14 cellular contexts compared by ENCODE assay signal in genomic region chr10:85926986-85927385, GRCh38.
DNase-seq lines count a peak whose midpoint lies in the region; ATAC-seq and TF ChIP-seq lines count a peak whose summit lies in the region.
"Had no signal": no experiment of that assay in that cellular context is flagged by ENCODE, and none has a peak within 500 bp of the region (broad histone marks: within the 10 kb centered on the region; RNA-seq: fewer than 3 reads in every experiment).

No MANE protein-coding gene starts in this region.

- H3K9ac ChIP-seq in trophoblast cell (ENCODE audit: low read length): no peak overlapping the region

- no peaks in the 10 kb centered on the region for H3K79me2 ChIP-seq in trophoblast cell (ENCODE audit: control insufficient read depth, insufficient read depth, low read length, poor library complexity)

- H3K14ac ChIP-seq in trophoblast cell (ENCODE audit: low read length): no peak overlapping the region

- no peaks in the 10 kb centered on the region for H3K36me3 ChIP-seq in trophoblast cell (ENCODE audit: control insufficient read depth in 1 of 2, insufficient read depth in 2 of 2, low read length in 2 of 2)
- no peaks in the 10 kb centered on the region for H3K36me3 ChIP-seq in psoas muscle (ENCODE audit: insufficient read depth in 1 of 2, low read depth in 1 of 2)

- H3K4me3 ChIP-seq in trophoblast cell (ENCODE audit: low read depth, low read length): peak overlapping the region; percentile 21
- no peak overlapping the region for H3K4me3 ChIP-seq in psoas muscle

- no peak overlapping the region for H2AFZ ChIP-seq in trophoblast cell (ENCODE audit: insufficient read depth, low read length, poor library complexity)

- no peaks in the 10 kb centered on the region for H3K4me1 ChIP-seq in trophoblast cell (ENCODE audit: control insufficient read depth in 1 of 2, insufficient read depth in 2 of 2, low read length in 2 of 2)
- H3K4me1 ChIP-seq in psoas muscle: peaks cover 8% of the 10 kb centered on the region

- no peak overlapping the region for H4K8ac ChIP-seq in trophoblast cell (ENCODE audit: low read depth, low read length)

- no peak overlapping the region for H3K18ac ChIP-seq in trophoblast cell (ENCODE audit: low read length)

- H3K9me3 ChIP-seq in trophoblast cell (ENCODE audit: insufficient read depth, low read depth, low read length): no peaks in the 10 kb centered on the region
- no peaks in the 10 kb centered on the region for H3K9me3 ChIP-seq in psoas muscle

- no peak overlapping the region for H3K23ac ChIP-seq in trophoblast cell (ENCODE audit: low read length)

- H3K27ac ChIP-seq in trophoblast cell (ENCODE audit: low read depth, low read length) (no peak overlapping the region), psoas muscle (no peak overlapping the region)

- no CpG with 5 or more reads among the region's 3 CpGs for WGBS in trophoblast cell (ENCODE audit: extremely low coverage, insufficient coverage, insufficient read length)
- WGBS in psoas muscle, 3 donors: 57 to 62% (median 59%) methylated on average over 3 of the region's 3 CpGs

- H3K27me3 ChIP-seq in trophoblast cell (ENCODE audit: insufficient read depth, low read length) (no peaks in the 10 kb centered on the region), psoas muscle (ENCODE audit: insufficient read depth in 3 of 3, low read length in 2 of 3) (no peaks in the 10 kb centered on the region)

- H3K79me1 ChIP-seq in trophoblast cell (ENCODE audit: low read length): no peaks in the 10 kb centered on the region

- peak; percentile 77 for ATAC-seq in GM18870 (IDR thresholded peaks at IDR 0.05; ENCODE audit: unreplicated experiment)
- peak; percentile 67 for ATAC-seq in GM21447 (IDR thresholded peaks at IDR 0.05; ENCODE audit: unreplicated experiment)
- peak; percentile 81 for ATAC-seq in HG03439 (IDR thresholded peaks at IDR 0.05; ENCODE audit: unreplicated experiment)
- no peak for ATAC-seq in psoas muscle
- ATAC-seq: Right ventricle myocardium inferior, WTC11 had no signal

- H4K12ac ChIP-seq in trophoblast cell (ENCODE audit: low read depth, low read length): no peak overlapping the region

- H2BK5ac ChIP-seq in trophoblast cell (ENCODE audit: low read depth, low read length, poor library complexity): no peak overlapping the region

- intact Hi-C loops in psoas muscle (cut with DNase I): no loop called here

- no peak overlapping the region for H2AK5ac ChIP-seq in trophoblast cell (ENCODE audit: low read length)

- no peak overlapping the region for H3K4ac ChIP-seq in trophoblast cell (ENCODE audit: low read depth, low read length)

- TF ChIP-seq CTCF in psoas muscle (IDR thresholded peaks at IDR 0.05): no peak

- H2BK120ac ChIP-seq in trophoblast cell (ENCODE audit: insufficient read depth, low read length, poor library complexity): no peak overlapping the region

- DNase-seq in trophoblast cell: no peak
- no peak for DNase-seq in middle frontal gyrus (ENCODE audit: extremely low spot score, low spot score)
- no peak for DNase-seq in HK-2 (ENCODE audit: unreplicated experiment)
- no peak for DNase-seq in psoas muscle
- DNase-seq: C1 segment of cervical spinal cord; HFFc6; hypothalamus; kidney glomerular epithelial cell; stimulated activated CD4-positive, alpha-beta T cell treated with anti-CD3 and anti-CD28 coated beads, Interleukin-2, amount 100 ng/mL, for 48 hours had no signal

- no peak overlapping the region for H4K91ac ChIP-seq in trophoblast cell (ENCODE audit: low read depth, low read length)

- no peak overlapping the region for H2BK12ac ChIP-seq in trophoblast cell (ENCODE audit: low read length)

- H3K4me2 ChIP-seq in trophoblast cell (ENCODE audit: low read length): no peak overlapping the region

Comparison
In these comparisons a context has a peak if more than half of its experiments do, and no peak if none do; other contexts are left out.
1. ATAC-seq: peak in GM18870 (single experiment), GM21447 (single experiment) and HG03439 (single experiment); none in psoas muscle (0 of 4).